In the genomic region with DNA sequence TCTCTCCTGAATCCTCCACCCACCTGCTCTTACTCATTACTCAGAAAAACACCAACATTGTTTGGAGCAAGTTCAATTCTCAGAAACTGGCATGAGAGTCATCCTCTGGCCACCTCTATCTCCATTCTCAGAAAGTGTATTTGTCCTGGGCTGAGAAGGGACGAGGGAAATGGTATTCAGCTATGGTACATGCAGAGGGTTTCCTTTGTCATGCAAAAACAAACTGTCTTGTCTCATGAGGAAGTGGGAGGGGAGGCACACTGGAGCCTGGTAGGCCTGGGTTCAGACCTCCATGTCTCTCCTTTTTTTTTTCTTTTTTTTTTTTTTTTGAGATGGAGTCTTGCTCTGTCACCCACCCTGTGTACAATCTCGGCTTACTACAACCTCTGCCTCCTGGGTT, we compare ENCODE assay signal across 1 cellular context.
TF ChIP-seq lines count a peak whose summit lies in the region.

No MANE protein-coding gene starts in this region.

TF ChIP-seq in GM12891, 5 proteins besides CTCF, POLR2A, EP300 and RAD21:
- TF ChIP-seq POU2F2 (IDR thresholded peaks at IDR 0.05; ENCODE audit: low read depth, low read length) (no peak), SPI1 (IDR thresholded peaks at IDR 0.05; ENCODE audit: low read depth, low read length) (peak; percentile 51), TAF1 (IDR thresholded peaks at IDR 0.05; ENCODE audit: low read depth, low read length) (no peak), POLR2AphosphoS5 (IDR thresholded peaks at IDR 0.05; ENCODE audit: low read depth, low read length) (no peak)
